Comparison of ENCODE assay signal across 15 cellular contexts in genomic region chr6:163948250-163948649, GRCh38.
A peak's percentile ranks its signal among the peaks of the same experiment; 100 is the strongest.
DNase-seq lines count a peak whose midpoint lies in the region; TF ChIP-seq lines count a peak whose summit lies in the region.
"Had no signal": no experiment of that assay in that cellular context is flagged by ENCODE, and none has a peak within 500 bp of the region (broad histone marks: within the 10 kb centered on the region; RNA-seq: fewer than 3 reads in every experiment).

No MANE protein-coding gene starts in this region.

- CTCF ChIA-PET in Caco-2 (lab: Charles Lee) = no interaction called here

- H3K27me3 ChIP-seq in Caco-2 (replicated peaks; ENCODE audit: control insufficient read depth, insufficient read depth, low read length) = no peaks in the 10 kb centered on the region
- H3K27me3 ChIP-seq: BLaER1 treated with 17β-estradiol and CSF1 and Interleukin-3, amounts not matched to agents 10 nM and 100 nM had no signal

- no peak overlapping the region for H3K4me3 Mint-ChIP-seq in Caco-2 (ENCODE audit: unreplicated experiment)
- H3K4me3 Mint-ChIP-seq in nephron = no peak overlapping the region
- H3K4me3 Mint-ChIP-seq: CD4-positive, CD25-positive, alpha-beta regulatory T cell had no signal

- no TSS peak for BruUV-seq in Caco-2 (replicated peaks; lab: Mats Ljungman, UMichigan)

- H3K9me3 Mint-ChIP-seq in Caco-2 (ENCODE audit: unreplicated experiment) (peaks cover 7% of the 10 kb centered on the region), nephron (no peaks in the 10 kb centered on the region)

- POLR2A ChIA-PET in Caco-2 (lab: Charles Lee) = no interaction called here

- TF ChIP-seq CTCF in Caco-2 (IDR thresholded peaks at IDR 0.05; ENCODE audit: insufficient read depth in 1 of 2, low read depth in 1 of 2, low read length in 1 of 2, severe bottlenecking in 1 of 2, unreplicated experiment in 1 of 2) = no peak
- no peak for TF ChIP-seq CTCF in nephron (IDR thresholded peaks at IDR 0.05; ENCODE audit: unreplicated experiment in 3 of 3)

- peaks cover 6% of the 10 kb centered on the region for H3K27me3 Mint-ChIP-seq in Caco-2 (ENCODE audit: insufficient read depth, unreplicated experiment)
- peaks cover 23% of the 10 kb centered on the region for H3K27me3 Mint-ChIP-seq in nephron (ENCODE audit: low read depth)

- H3K27ac ChIP-seq in caudate nucleus (ENCODE audit: low read depth, low read length) (peak overlapping the region; percentile 38), temporal lobe (ENCODE audit: low read depth, low read length) (peak overlapping the region; percentile 61)
- H3K27ac ChIP-seq: BLaER1 treated with 17β-estradiol and CSF1 and Interleukin-3, amounts not matched to agents 10 nM and 100 nM; HL-60 had no signal

- H3K4me1 ChIP-seq in Caco-2 = no peaks in the 10 kb centered on the region
- H3K4me1 ChIP-seq: BLaER1 treated with 17β-estradiol and CSF1 and Interleukin-3, amounts not matched to agents 10 nM and 100 nM had no signal

- H3K4me1 Mint-ChIP-seq in Caco-2 (ENCODE audit: low read depth, unreplicated experiment) (peaks cover 4% of the 10 kb centered on the region), nephron (peaks cover 74% of the 10 kb centered on the region)
- H3K4me1 Mint-ChIP-seq: CD4-positive, CD25-positive, alpha-beta regulatory T cell had no signal

- H3K36me3 Mint-ChIP-seq in Caco-2 (ENCODE audit: insufficient read depth, unreplicated experiment) = no peaks in the 10 kb centered on the region
- no peaks in the 10 kb centered on the region for H3K36me3 Mint-ChIP-seq in nephron (ENCODE audit: low read depth)
- H3K36me3 Mint-ChIP-seq: CD4-positive, CD25-positive, alpha-beta regulatory T cell had no signal

- H3K9me3 ChIP-seq in Caco-2 = no peaks in the 10 kb centered on the region
- H3K9me3 ChIP-seq: BLaER1 treated with 17β-estradiol and CSF1 and Interleukin-3, amounts not matched to agents 10 nM and 100 nM had no signal

- H3K27ac Mint-ChIP-seq in Caco-2 (ENCODE audit: unreplicated experiment) (peak overlapping the region; percentile 51), nephron (peak overlapping the region in 2 of 3 experiments; percentile 93 to 95)
- H3K27ac Mint-ChIP-seq: CD4-positive, CD25-positive, alpha-beta regulatory T cell had no signal

- no peak for DNase-seq in Caco-2
- no peak for DNase-seq in caudate nucleus (lab: John Stamatoyannopoulos, UW)
- no peak for DNase-seq in activated CD8-positive, alpha-beta memory T cell treated with anti-CD3 and anti-CD28 coated beads for 24 hours
- DNase-seq in hippocampal formation (lab: John Stamatoyannopoulos, UW) = no peak
- no peak for DNase-seq in Ammon's horn (ENCODE audit: low spot score)
- DNase-seq: 8988T; AML-193; Calu3; CD4-positive, CD25-positive, alpha-beta regulatory T cell; DMS 273 treated with DMSO at 0.1 percent for 48 hours; KBM-7 had no signal

- no peaks in the 10 kb centered on the region for H3K36me3 ChIP-seq in Caco-2 (ENCODE audit: control insufficient read depth, insufficient read depth, low read length)
- H3K36me3 ChIP-seq: BLaER1 treated with 17β-estradiol and CSF1 and Interleukin-3, amounts not matched to agents 10 nM and 100 nM had no signal

- H3K4me3 ChIP-seq in Caco-2 (ENCODE audit: low read depth, low read length) = no peak overlapping the region
- H3K4me3 ChIP-seq: BLaER1 treated with 17β-estradiol and CSF1 and Interleukin-3, amounts not matched to agents 10 nM and 100 nM had no signal

- intact Hi-C loops in Caco-2 (cut with micrococcal nuclease; ENCODE audit: unreplicated experiment) = loop anchor here (5.0 kb wide), 1 partner anchor 56 kb away; no protein-coding TSS in a partner anchor
